In the genomic region with DNA sequence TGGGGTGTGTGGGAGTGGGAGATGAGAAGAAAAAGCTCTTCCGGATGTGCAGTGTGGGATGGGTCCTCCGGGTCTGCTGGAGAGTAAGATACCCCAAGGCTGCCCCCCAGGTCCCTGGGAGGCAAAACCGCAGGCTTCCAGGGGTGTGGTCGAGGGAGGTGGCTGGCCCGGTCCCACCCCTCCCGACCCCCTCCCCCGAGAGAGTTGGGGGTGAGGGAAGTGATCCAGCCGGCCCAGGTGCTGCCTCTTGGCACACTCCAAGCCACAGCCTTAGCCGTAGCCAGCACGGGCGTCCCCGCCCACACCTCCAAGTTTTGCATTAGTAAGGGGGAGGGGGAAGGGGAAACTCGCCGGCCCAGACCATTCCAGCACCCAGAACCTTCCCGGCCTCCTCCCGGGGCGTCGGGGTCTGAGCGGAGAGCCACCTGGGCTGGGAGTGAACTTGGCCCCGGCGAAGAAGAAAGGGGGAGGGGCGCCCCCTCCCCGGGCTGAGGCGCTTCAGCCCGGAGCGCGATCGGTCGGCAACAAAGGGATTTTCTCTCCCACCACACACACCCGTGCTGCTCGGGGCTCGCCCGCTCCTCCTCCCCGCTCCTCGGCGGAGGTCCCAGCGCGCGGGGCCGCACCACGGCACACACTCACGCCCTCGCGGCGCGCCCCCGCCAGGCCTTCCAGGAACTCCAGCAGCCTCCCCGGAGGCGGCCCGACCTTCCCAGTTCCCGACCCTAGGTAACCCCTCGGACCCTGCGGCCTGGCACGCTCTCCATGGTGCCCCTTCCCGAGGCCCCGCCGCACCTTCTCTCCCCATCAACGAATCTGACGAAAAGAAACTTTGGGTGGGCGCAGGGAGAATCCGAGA, we compare ENCODE assay signal across 7 cellular contexts. TPM values are rescaled to one million over a fixed set of nuclear protein-coding genes. Genes with fewer than 3 reads are reported as not detected.
A peak's percentile ranks its signal among the peaks of the same experiment; 100 is the strongest.
DNase-seq lines count a peak whose midpoint lies in the region; ATAC-seq and TF ChIP-seq lines count a peak whose summit lies in the region.

No MANE protein-coding gene starts in this region.

- H3K4me3 ChIP-seq in GM23248 (peak overlapping the region; percentile 62), skeletal muscle cell (ENCODE audit: low read depth, low read length) (peak overlapping the region; percentile 38)

- peaks cover 89% of the 10 kb centered on the region for H3K79me2 ChIP-seq in GM23248 (ENCODE audit: insufficient read depth)

- H2AFZ ChIP-seq in GM23248, result no peak overlapping the region

- no peaks in the 10 kb centered on the region for H3K9me3 ChIP-seq in GM23248 (ENCODE audit: low read depth)

- H3F3A ChIP-seq in GM23248 (ENCODE audit: insufficient read depth), result no peaks in the 10 kb centered on the region

- H3K27ac ChIP-seq in GM23248, result no peak overlapping the region

- H3K36me3 ChIP-seq in GM23248 (ENCODE audit: low read depth), result no peaks in the 10 kb centered on the region

- H4K20me1 ChIP-seq in GM23248 (ENCODE audit: insufficient read depth), result no peaks in the 10 kb centered on the region

- 0 to 6% methylated on average over 4 to 26 of the region's 61 CpGs for WGBS in GM23248 (ENCODE audit: low coverage in 1 of 2, low lambda C conversion rate in 2 of 2, missing lambda C conversion rate in 2 of 2), 2 experiments

- H3K27me3 ChIP-seq in GM23248 (replicated peaks; ENCODE audit: insufficient read depth), result no peaks in the 10 kb centered on the region

- DNase-seq in GM23248, result peak; percentile 45
- DNase-seq in activated CD8-positive, alpha-beta T cell treated with anti-CD3 and anti-CD28 coated beads for 36 hours, result peak; percentile 44
- peak; percentile 51 for DNase-seq in left ventricle myocardium superior
- no peak for DNase-seq in skeletal muscle cell (ENCODE audit: low read depth)
- DNase-seq in NCI-H82 (lab: John Stamatoyannopoulos, UW), result no peak

- no peak overlapping the region for H3K27ac Mint-ChIP-seq in activated CD8-positive, alpha-beta T cell treated with anti-CD3 and anti-CD28 coated beads for 36 hours

- peaks cover 3% of the 10 kb centered on the region for H3K36me3 Mint-ChIP-seq in activated CD8-positive, alpha-beta T cell treated with anti-CD3 and anti-CD28 coated beads for 36 hours (ENCODE audit: low read depth)

- CTCF ChIA-PET in activated CD8-positive, alpha-beta T cell treated with anti-CD3 and anti-CD28 coated beads for 36 hours (lab: Charles Lee), result no interaction called here

- no peaks in the 10 kb centered on the region for H3K9me2 ChIP-seq in GM23248 (ENCODE audit: insufficient read depth)

- peak overlapping the region; percentile 50 for H3K9ac ChIP-seq in GM23248

- POLR2A ChIA-PET in activated CD8-positive, alpha-beta T cell treated with anti-CD3 and anti-CD28 coated beads for 36 hours (lab: Charles Lee), result interaction anchor here (1.0 kb wide), 1 partner anchor 21 kb away, joined by 3 read pairs; no protein-coding TSS in a partner anchor

- H3K27me3 Mint-ChIP-seq in activated CD8-positive, alpha-beta T cell treated with anti-CD3 and anti-CD28 coated beads for 36 hours, result no peaks in the 10 kb centered on the region

- in situ Hi-C loops in GM23248 (cut with MboI), result no loop called here

- peak overlapping the region; percentile 61 for H3K4me2 ChIP-seq in GM23248 (ENCODE audit: unreplicated experiment)

- H3K9me3 Mint-ChIP-seq in activated CD8-positive, alpha-beta T cell treated with anti-CD3 and anti-CD28 coated beads for 36 hours, result no peaks in the 10 kb centered on the region

- intact Hi-C loops in activated CD8-positive, alpha-beta T cell treated with anti-CD3 and anti-CD28 coated beads for 36 hours (cut with micrococcal nuclease), result no loop called here
- intact Hi-C loops in left ventricle myocardium superior (cut with micrococcal nuclease), result no loop called here

- H3K4me3 Mint-ChIP-seq in activated CD8-positive, alpha-beta T cell treated with anti-CD3 and anti-CD28 coated beads for 36 hours, result peak overlapping the region; percentile 55

- ATAC-seq in activated CD8-positive, alpha-beta T cell treated with anti-CD3 and anti-CD28 coated beads for 36 hours, result peak; percentile 45
- ATAC-seq in left ventricle myocardium superior (peak; percentile 47), GM21381 (IDR thresholded peaks at IDR 0.05; ENCODE audit: unreplicated experiment) (no peak), HG03565 (IDR thresholded peaks at IDR 0.05; ENCODE audit: unreplicated experiment) (no peak)

- peaks cover 7% of the 10 kb centered on the region for H3K4me1 ChIP-seq in GM23248 (ENCODE audit: insufficient read depth)

- no peak for TF ChIP-seq CTCF in activated CD8-positive, alpha-beta T cell treated with anti-CD3 and anti-CD28 coated beads for 36 hours (IDR thresholded peaks at IDR 0.05)

- peaks cover 71% of the 10 kb centered on the region for H3K4me1 Mint-ChIP-seq in activated CD8-positive, alpha-beta T cell treated with anti-CD3 and anti-CD28 coated beads for 36 hours (ENCODE audit: low read depth)

RNA-seq across cellular contexts. Expression of a gene that starts 14.4 kb away (rescaled TPM):
- 17.6 and 19.7 TPM in 2 replicates for total RNA-seq in GM23248 (2014; rRNA removed; shearing (Covaris generic))
- polyA plus RNA-seq in GM23248 (2016; fragmentation: Nextera tagmentation; extraction: Ambion mirVana), result 9.1 and 10.2 TPM in 2 replicates
- total RNA-seq in activated CD8-positive, alpha-beta T cell treated with anti-CD3 and anti-CD28 coated beads for 36 hours, result 10 to 100 TPM; 38.3 to 39.6 TPM
- total RNA-seq in left ventricle myocardium superior, result 16.4 TPM

Comparison
In these comparisons a context has a peak if more than half of its experiments do, and no peak if none do; other contexts are left out.
1. DNase-seq: peak in GM23248 (single experiment), activated CD8-positive, alpha-beta T cell treated with anti-CD3 and anti-CD28 coated beads for 36 hours (single experiment) and left ventricle myocardium superior (single experiment); none in skeletal muscle cell (single experiment) and NCI-H82 (single experiment).
2. ATAC-seq: peak in activated CD8-positive, alpha-beta T cell treated with anti-CD3 and anti-CD28 coated beads for 36 hours (single experiment) and left ventricle myocardium superior (single experiment); none in GM21381 (single experiment) and HG03565 (single experiment).